In genomic region chr2:234787114-234787513, GRCh38 we compare ENCODE assay signal across 34 cellular contexts.
"Had no signal": no experiment of that assay in that cellular context is flagged by ENCODE, and none has a peak within 500 bp of the region (broad histone marks: within the 10 kb centered on the region; RNA-seq: fewer than 3 reads in every experiment).

No MANE protein-coding gene starts in this region.

- H3K9me3 ChIP-seq: adrenal gland, body of pancreas had no signal

- H3K27me3 ChIP-seq: adrenal gland, ascending aorta, body of pancreas, brain microvascular endothelial cell, breast epithelium, cardiac muscle cell had no signal

- H3K4me3 ChIP-seq: adrenal gland, ascending aorta, body of pancreas, breast epithelium, cardiac muscle cell had no signal

- H3K36me3 ChIP-seq: adrenal gland, ascending aorta, brain microvascular endothelial cell, breast epithelium, cardiac muscle cell had no signal

- FAIRE-seq: astrocyte, bronchial epithelial cell had no signal

- ATAC-seq: activated naive CD4-positive, alpha-beta T cell treated with anti-CD3 and anti-CD28 coated beads, Interleukin-2, amount 50 U/mL, for 72 hours; activated naive CD8-positive, alpha-beta T cell treated with anti-CD3 and anti-CD28 coated beads, Interleukin-2, amount 50 U/mL, for 24 hours; activated T-cell treated with anti-CD3 and anti-CD28 coated beads, Interleukin-2, amount 50 U/mL, for 4 hours; activated T-cell treated with anti-CD3 and anti-CD28 coated beads, Interleukin-2, amount 50 U/mL, for 72 hours; activated T-helper 17 cell treated with anti-CD3 and anti-CD28 coated beads, Interleukin-2, amount 50 U/mL, for 72 hours; body of pancreas had no signal

- DNase-seq: activated effector memory CD4-positive, alpha-beta T cell treated with anti-CD3 and anti-CD28 coated beads, Interleukin-2, amount 50 U/mL, for 16 hours; activated effector memory CD4-positive, alpha-beta T cell treated with Interleukin-2 at 50 U/mL for 16 hours; activated gamma-delta T cell; activated gamma-delta T cell treated with Interleukin-2 at 50 U/mL for 16 hours; activated naive CD4-positive, alpha-beta T cell; activated naive CD4-positive, alpha-beta T cell treated with anti-CD3 and anti-CD28 coated beads for 36 hours; activated naive CD4-positive, alpha-beta T cell treated with anti-CD3 and anti-CD28 coated beads, Interleukin-2, amount 10 ng/mL, durations not matched to agents 7 days and 5 days; activated naive CD4-positive, alpha-beta T cell treated with anti-CD3 and anti-CD28 coated beads, Interleukin-2, amount 50 U/mL, for 16 hours; activated naive CD4-positive, alpha-beta T cell treated with Interleukin-2 at 50 U/mL for 16 hours; activated naive CD8-positive, alpha-beta T cell treated with anti-CD3 and anti-CD28 coated beads for 36 hours; activated naive CD8-positive, alpha-beta T cell treated with anti-CD3 and anti-CD28 coated beads, Interleukin-2, amount 10 ng/mL, durations not matched to agents 7 days and 5 days; activated naive CD8-positive, alpha-beta T cell treated with anti-CD3 and anti-CD28 coated beads, Interleukin-2, amount 50 U/mL, for 24 hours; activated T-cell treated with anti-CD3 and anti-CD28 coated beads, Interleukin-2, amount 50 U/mL, for 1 hour; activated T-cell treated with anti-CD3 and anti-CD28 coated beads, Interleukin-2, amount 50 U/mL, for 24 hours; activated T-cell treated with anti-CD3 and anti-CD28 coated beads, Interleukin-2, amount 50 U/mL, for 4 hours; activated T-cell treated with anti-CD3 and anti-CD28 coated beads, Interleukin-2, amount 50 U/mL, for 48 hours; activated T-cell treated with anti-CD3 and anti-CD28 coated beads, Interleukin-2, amount 50 U/mL, for 72 hours; adrenal gland; amniotic stem cell; amygdala; anterior cingulate cortex; aorta; body of pancreas; brain microvascular endothelial cell; caudate nucleus; central memory CD4-positive, alpha-beta T cell; cerebellar nuclear complex had no signal

- H3K27ac ChIP-seq: adrenal gland, ascending aorta, body of pancreas, brain microvascular endothelial cell, breast epithelium, cardiac muscle cell had no signal

- H3K4me1 ChIP-seq: adrenal gland, ascending aorta, body of pancreas, breast epithelium had no signal
